Comparison of ENCODE assay signal across 1 cellular context in the genomic region with DNA sequence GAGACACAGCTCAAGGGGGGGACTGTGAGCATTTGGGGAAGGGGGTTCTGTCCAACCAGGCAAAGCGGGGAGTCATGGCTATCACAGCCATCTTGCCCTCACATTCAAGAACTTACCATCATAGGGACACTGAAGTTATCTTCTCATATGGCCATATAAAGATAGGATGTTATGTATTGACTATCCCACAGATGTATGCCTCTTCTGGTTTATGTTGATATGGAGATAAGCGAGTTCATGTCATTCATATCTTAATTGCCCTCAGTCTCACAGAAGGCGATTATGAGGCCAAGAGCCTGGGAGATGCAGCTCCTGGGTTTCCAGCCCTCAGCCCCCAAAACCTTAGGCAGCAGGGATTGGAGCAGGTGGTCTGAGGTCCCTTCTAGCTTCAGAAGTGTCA.
TF ChIP-seq lines count a peak whose summit lies in the region.

No MANE protein-coding gene starts in this region.

TF ChIP-seq in K562, 482 proteins besides CTCF, POLR2A, EP300 and RAD21 (continued from another document and continues in another):
- TF ChIP-seq FOXA1 (IDR thresholded peaks at IDR 0.05; ENCODE audit: borderline replicate concordance), result no peak
- TF ChIP-seq LARP7 (IDR thresholded peaks at IDR 0.05), result no peak
- no peak for TF ChIP-seq FOXK2 (conservative IDR thresholded peaks at IDR 0.05 in 1 of 2, IDR thresholded peaks at IDR 0.05 in 1 of 2; ENCODE audit: low read depth in 2 of 2)
- TF ChIP-seq, protein P1, sequence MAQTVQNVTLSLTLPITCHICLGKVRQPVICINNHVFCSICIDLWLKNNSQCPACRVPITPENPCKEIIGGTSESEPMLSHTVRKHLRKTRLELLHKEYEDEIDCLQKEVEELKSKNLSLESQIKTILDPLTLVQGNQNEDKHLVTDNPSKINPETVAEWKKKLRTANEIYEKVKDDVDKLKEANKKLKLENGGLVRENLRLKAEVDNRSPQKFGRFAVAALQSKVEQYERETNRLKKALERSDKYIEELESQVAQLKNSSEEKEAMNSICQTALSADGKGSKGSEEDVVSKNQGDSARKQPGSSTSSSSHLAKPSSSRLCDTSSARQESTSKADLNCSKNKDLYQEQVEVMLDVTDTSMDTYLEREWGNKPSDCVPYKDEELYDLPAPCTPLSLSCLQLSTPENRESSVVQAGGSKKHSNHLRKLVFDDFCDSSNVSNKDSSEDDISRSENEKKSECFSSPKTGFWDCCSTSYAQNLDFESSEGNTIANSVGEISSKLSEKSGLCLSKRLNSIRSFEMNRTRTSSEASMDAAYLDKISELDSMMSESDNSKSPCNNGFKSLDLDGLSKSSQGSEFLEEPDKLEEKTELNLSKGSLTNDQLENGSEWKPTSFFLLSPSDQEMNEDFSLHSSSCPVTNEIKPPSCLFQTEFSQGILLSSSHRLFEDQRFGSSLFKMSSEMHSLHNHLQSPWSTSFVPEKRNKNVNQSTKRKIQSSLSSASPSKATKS (CRISPR knock-in tag; IDR thresholded peaks at IDR 0.05), result no peak
- no peak for TF ChIP-seq RBFOX2 (IDR thresholded peaks at IDR 0.05; ENCODE audit: low read depth, low read length)
- TF ChIP-seq SRSF3 (IDR thresholded peaks at IDR 0.05; ENCODE audit: insufficient read depth, low read length), result no peak
- TF ChIP-seq STAT5B (CRISPR knock-in tag; IDR thresholded peaks at IDR 0.05), result no peak
- TF ChIP-seq TGIF2 (CRISPR knock-in tag; IDR thresholded peaks at IDR 0.05), result no peak
- TF ChIP-seq SAFB2 (IDR thresholded peaks at IDR 0.05; ENCODE audit: borderline replicate concordance, low read depth, low read length, severe bottlenecking), result no peak
- TF ChIP-seq NFYB (IDR thresholded peaks at IDR 0.05; ENCODE audit: extremely low read depth, insufficient read length), result no peak
- no peak for TF ChIP-seq TFAM (CRISPR knock-in tag; conservative IDR thresholded peaks at IDR 0.05)
- TF ChIP-seq ZFX (CRISPR knock-in tag; IDR thresholded peaks at IDR 0.05), result no peak
- TF ChIP-seq ZNF431 (CRISPR knock-in tag; IDR thresholded peaks at IDR 0.05), result no peak
- TF ChIP-seq, protein P2, sequence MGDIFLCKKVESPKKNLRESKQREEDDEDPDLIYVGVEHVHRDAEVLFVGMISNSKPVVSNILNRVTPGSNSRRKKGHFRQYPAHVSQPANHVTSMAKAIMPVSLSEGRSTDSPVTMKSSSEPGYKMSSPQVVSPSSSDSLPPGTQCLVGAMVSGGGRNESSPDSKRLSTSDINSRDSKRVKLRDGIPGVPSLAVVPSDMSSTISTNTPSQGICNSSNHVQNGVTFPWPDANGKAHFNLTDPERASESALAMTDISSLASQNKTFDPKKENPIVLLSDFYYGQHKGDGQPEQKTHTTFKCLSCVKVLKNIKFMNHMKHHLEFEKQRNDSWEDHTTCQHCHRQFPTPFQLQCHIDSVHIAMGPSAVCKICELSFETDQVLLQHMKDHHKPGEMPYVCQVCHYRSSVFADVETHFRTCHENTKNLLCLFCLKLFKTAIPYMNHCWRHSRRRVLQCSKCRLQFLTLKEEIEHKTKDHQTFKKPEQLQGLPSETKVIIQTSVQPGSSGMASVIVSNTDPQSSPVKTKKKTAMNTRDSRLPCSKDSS (IDR thresholded peaks at IDR 0.05; ENCODE audit: low read depth, partially characterized antibody), result no peak
- TF ChIP-seq CBX8 (IDR thresholded peaks at IDR 0.05; ENCODE audit: borderline replicate concordance, extremely low read depth, low read depth, low read length, poor library complexity, severe bottlenecking), result no peak
- TF ChIP-seq, protein P3, sequence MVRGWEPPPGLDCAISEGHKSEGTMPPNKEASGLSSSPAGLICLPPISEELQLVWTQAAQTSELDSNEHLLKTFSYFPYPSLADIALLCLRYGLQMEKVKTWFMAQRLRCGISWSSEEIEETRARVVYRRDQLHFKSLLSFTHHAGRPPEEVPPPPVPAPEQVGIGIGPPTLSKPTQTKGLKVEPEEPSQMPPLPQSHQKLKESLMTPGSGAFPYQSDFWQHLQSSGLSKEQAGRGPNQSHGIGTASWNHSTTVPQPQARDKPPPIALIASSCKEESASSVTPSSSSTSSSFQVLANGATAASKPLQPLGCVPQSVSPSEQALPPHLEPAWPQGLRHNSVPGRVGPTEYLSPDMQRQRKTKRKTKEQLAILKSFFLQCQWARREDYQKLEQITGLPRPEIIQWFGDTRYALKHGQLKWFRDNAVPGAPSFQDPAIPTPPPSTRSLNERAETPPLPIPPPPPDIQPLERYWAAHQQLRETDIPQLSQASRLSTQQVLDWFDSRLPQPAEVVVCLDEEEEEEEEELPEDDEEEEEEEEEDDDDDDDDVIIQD (CRISPR knock-in tag; IDR thresholded peaks at IDR 0.05), result no peak
- no peak for TF ChIP-seq KLF10 (CRISPR knock-in tag; IDR thresholded peaks at IDR 0.05)
- TF ChIP-seq, protein P4, sequence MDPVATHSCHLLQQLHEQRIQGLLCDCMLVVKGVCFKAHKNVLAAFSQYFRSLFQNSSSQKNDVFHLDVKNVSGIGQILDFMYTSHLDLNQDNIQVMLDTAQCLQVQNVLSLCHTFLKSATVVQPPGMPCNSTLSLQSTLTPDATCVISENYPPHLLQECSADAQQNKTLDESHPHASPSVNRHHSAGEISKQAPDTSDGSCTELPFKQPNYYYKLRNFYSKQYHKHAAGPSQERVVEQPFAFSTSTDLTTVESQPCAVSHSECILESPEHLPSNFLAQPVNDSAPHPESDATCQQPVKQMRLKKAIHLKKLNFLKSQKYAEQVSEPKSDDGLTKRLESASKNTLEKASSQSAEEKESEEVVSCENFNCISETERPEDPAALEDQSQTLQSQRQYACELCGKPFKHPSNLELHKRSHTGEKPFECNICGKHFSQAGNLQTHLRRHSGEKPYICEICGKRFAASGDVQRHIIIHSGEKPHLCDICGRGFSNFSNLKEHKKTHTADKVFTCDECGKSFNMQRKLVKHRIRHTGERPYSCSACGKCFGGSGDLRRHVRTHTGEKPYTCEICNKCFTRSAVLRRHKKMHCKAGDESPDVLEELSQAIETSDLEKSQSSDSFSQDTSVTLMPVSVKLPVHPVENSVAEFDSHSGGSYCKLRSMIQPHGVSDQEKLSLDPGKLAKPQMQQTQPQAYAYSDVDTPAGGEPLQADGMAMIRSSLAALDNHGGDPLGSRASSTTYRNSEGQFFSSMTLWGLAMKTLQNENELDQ (CRISPR knock-in tag; IDR thresholded peaks at IDR 0.05; ENCODE audit: borderline replicate concordance), result no peak
- TF ChIP-seq BDP1 (IDR thresholded peaks at IDR 0.05; ENCODE audit: insufficient read depth, insufficient read length), result no peak
- TF ChIP-seq CXXC5 (CRISPR knock-in tag; IDR thresholded peaks at IDR 0.05), result no peak
- peak; percentile 78 for TF ChIP-seq TAL1 (IDR thresholded peaks at IDR 0.05)
- TF ChIP-seq, protein P5, sequence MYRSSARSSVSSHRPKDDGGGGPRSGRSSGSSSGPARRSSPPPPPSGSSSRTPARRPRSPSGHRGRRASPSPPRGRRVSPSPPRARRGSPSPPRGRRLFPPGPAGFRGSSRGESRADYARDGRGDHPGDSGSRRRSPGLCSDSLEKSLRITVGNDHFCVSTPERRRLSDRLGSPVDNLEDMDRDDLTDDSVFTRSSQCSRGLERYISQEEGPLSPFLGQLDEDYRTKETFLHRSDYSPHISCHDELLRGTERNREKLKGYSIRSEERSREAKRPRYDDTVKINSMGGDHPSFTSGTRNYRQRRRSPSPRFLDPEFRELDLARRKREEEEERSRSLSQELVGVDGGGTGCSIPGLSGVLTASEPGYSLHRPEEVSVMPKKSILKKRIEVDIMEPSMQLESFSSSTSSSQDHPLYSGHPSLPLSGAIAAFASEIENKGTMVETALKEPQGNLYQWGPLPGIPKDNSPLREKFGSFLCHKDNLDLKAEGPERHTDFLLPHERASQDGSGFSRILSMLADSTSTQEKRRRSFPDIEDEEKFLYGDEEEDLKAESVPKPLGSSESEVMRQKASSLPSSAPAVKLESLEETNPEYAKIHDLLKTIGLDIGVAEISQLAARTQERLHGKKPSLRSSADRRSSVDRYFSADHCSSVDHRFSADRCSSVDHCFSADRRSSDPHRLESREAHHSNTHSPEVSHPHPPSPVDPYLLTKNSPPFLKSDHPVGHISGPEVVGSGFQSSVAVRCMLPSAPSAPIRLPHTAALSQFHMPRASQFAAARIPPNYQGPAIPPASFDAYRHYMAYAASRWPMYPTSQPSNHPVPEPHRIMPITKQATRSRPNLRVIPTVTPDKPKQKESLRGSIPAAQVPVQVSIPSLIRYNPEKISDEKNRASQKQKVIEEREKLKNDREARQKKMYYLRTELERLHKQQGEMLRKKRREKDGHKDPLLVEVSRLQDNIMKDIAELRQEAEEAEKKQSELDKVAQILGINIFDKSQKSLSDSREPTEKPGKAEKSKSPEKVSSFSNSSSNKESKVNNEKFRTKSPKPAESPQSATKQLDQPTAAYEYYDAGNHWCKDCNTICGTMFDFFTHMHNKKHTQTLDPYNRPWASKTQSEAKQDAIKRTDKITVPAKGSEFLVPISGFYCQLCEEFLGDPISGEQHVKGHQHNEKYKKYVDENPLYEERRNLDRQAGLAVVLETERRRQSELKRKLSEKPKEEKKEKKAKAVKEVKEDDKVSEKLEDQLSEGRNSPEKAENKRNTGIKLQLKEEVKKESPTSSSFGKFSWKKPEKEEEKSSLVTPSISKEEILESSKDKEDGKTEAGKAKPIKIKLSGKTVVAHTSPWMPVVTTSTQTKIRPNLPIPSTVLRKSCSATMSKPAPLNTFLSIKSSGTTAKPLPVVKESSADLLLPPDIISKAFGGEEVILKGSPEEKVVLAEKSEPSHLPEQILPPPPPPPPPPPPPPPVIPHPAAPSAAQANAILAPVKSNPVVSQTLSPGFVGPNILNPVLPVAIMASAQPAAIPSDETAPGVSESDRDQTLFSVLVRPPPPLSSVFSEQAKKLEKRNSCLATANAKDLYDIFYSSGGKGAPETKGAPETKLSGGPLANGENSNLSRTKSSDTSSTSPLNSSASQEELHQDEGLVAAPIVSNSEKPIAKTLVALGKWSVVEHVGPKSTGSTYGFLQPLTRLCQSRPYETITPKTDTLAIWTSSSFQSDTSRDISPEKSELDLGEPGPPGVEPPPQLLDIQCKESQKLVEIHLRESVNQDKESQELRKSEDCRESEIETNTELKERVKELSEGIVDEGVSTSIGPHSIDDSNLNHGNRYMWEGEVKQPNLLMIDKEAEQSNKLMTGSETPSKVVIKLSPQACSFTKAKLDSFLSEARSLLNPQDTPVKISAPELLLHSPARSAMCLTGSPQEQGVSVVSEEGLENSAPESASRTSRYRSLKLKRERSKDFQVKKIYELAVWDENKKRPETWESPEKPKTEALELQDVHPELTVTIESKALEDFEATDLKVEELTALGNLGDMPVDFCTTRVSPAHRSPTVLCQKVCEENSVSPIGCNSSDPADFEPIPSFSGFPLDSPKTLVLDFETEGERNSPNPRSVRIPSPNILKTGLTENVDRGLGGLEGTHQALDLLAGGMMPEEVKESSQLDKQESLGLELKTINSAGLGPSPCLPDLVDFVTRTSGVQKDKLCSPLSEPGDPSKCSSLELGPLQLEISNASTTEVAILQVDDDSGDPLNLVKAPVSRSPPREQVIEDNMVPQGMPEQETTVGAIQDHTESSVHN (IDR thresholded peaks at IDR 0.05; ENCODE audit: borderline replicate concordance in 1 of 2, low read depth in 1 of 2), result no peak
- peak; percentile 43; the same call in 1 of the 2 replicates for TF ChIP-seq POLR2AphosphoS5 (IDR thresholded peaks at IDR 0.05; ENCODE audit: control insufficient read depth, insufficient read depth, low read depth, low read length)
- TF ChIP-seq, protein P6, sequence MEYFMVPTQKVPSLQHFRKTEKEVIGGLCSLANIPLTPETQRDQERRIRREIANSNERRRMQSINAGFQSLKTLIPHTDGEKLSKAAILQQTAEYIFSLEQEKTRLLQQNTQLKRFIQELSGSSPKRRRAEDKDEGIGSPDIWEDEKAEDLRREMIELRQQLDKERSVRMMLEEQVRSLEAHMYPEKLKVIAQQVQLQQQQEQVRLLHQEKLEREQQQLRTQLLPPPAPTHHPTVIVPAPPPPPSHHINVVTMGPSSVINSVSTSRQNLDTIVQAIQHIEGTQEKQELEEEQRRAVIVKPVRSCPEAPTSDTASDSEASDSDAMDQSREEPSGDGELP (CRISPR knock-in tag; IDR thresholded peaks at IDR 0.05; ENCODE audit: borderline replicate concordance), result no peak
- no peak for TF ChIP-seq KHSRP (IDR thresholded peaks at IDR 0.05)
- no peak for TF ChIP-seq ZSCAN32 (CRISPR knock-in tag; IDR thresholded peaks at IDR 0.05)
- TF ChIP-seq KAT8 (IDR thresholded peaks at IDR 0.05; ENCODE audit: low read depth), result no peak
- TF ChIP-seq BMI1 (IDR thresholded peaks at IDR 0.05; ENCODE audit: low read length), result no peak
- no peak for TF ChIP-seq ATF7 (IDR thresholded peaks at IDR 0.05)
- no peak for TF ChIP-seq ZNF507 (tag; conservative IDR thresholded peaks at IDR 0.05)
- no peak for TF ChIP-seq CBX3 (IDR thresholded peaks at IDR 0.05; ENCODE audit: borderline replicate concordance in 1 of 2, low read length in 2 of 2)
- TF ChIP-seq TBL1XR1 (IDR thresholded peaks at IDR 0.05; ENCODE audit: low read length in 2 of 2), result no peak
- TF ChIP-seq ZNF197 (CRISPR knock-in tag; IDR thresholded peaks at IDR 0.05; ENCODE audit: low read depth), result no peak
- TF ChIP-seq, protein P7, sequence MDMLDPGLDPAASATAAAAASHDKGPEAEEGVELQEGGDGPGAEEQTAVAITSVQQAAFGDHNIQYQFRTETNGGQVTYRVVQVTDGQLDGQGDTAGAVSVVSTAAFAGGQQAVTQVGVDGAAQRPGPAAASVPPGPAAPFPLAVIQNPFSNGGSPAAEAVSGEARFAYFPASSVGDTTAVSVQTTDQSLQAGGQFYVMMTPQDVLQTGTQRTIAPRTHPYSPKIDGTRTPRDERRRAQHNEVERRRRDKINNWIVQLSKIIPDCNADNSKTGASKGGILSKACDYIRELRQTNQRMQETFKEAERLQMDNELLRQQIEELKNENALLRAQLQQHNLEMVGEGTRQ (CRISPR knock-in tag; IDR thresholded peaks at IDR 0.05), result no peak
- TF ChIP-seq, protein P8, sequence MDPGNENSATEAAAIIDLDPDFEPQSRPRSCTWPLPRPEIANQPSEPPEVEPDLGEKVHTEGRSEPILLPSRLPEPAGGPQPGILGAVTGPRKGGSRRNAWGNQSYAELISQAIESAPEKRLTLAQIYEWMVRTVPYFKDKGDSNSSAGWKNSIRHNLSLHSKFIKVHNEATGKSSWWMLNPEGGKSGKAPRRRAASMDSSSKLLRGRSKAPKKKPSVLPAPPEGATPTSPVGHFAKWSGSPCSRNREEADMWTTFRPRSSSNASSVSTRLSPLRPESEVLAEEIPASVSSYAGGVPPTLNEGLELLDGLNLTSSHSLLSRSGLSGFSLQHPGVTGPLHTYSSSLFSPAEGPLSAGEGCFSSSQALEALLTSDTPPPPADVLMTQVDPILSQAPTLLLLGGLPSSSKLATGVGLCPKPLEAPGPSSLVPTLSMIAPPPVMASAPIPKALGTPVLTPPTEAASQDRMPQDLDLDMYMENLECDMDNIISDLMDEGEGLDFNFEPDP (CRISPR knock-in tag; IDR thresholded peaks at IDR 0.05), result no peak
- no peak for TF ChIP-seq RNF2 (IDR thresholded peaks at IDR 0.05)
- TF ChIP-seq, protein P9, sequence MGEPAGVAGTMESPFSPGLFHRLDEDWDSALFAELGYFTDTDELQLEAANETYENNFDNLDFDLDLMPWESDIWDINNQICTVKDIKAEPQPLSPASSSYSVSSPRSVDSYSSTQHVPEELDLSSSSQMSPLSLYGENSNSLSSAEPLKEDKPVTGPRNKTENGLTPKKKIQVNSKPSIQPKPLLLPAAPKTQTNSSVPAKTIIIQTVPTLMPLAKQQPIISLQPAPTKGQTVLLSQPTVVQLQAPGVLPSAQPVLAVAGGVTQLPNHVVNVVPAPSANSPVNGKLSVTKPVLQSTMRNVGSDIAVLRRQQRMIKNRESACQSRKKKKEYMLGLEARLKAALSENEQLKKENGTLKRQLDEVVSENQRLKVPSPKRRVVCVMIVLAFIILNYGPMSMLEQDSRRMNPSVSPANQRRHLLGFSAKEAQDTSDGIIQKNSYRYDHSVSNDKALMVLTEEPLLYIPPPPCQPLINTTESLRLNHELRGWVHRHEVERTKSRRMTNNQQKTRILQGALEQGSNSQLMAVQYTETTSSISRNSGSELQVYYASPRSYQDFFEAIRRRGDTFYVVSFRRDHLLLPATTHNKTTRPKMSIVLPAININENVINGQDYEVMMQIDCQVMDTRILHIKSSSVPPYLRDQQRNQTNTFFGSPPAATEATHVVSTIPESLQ (CRISPR knock-in tag; IDR thresholded peaks at IDR 0.05), result no peak
- peak; percentile 43; the same call in 1 of the 2 replicates for TF ChIP-seq MTA2 (IDR thresholded peaks at IDR 0.05; ENCODE audit: low read depth)
- no peak for TF ChIP-seq GATAD2A (IDR thresholded peaks at IDR 0.05)
- TF ChIP-seq ZNF561 (CRISPR knock-in tag; conservative IDR thresholded peaks at IDR 0.05), result no peak
